Comparison of ENCODE assay signal across 9 cellular contexts in the genomic region with DNA sequence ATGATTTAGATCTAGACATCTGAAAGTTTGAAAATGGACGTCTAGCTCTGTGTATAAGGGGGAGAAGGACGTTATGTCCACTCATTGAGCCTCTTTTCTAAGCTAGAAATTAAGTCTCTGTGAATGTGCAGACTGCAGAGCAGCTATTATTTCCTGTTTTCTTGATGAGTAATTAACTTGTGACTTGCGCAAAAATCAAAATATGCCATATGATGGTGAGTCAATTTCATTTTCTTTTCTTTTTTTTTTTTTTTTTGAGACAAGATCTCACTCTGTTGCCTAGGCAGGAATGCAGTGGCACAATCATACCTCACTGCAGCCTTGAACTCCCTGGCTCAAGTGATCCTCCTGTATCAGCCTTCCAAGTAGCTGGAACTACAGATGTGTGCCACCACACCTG. TPM values are rescaled to one million over a fixed set of nuclear protein-coding genes. Genes with fewer than 3 reads are reported as not detected.
A peak's percentile ranks its signal among the peaks of the same experiment; 100 is the strongest.
DNase-seq lines count a peak whose midpoint lies in the region; ATAC-seq, FAIRE-seq and TF ChIP-seq lines count a peak whose summit lies in the region.
"Had no signal": no experiment of that assay in that cellular context is flagged by ENCODE, and none has a peak within 500 bp of the region (broad histone marks: within the 10 kb centered on the region; RNA-seq: fewer than 3 reads in every experiment).

No MANE protein-coding gene starts in this region.

- TF ChIP-seq CTCF in PC-3 (conservative IDR thresholded peaks at IDR 0.05; ENCODE audit: low read depth, low read length) = no peak
- TF ChIP-seq CTCF in epithelial cell of esophagus (IDR thresholded peaks at IDR 0.05; ENCODE audit: insufficient read depth, low read depth, low read length, missing control alignments) = no peak
- TF ChIP-seq CTCF in GM20000 (IDR thresholded peaks at IDR 0.05; ENCODE audit: extremely low read depth, missing control alignments) = no peak

- no peaks in the 10 kb centered on the region for H3K9me3 ChIP-seq in PC-3 (ENCODE audit: low read length)

- POLR2A ChIA-PET in PC-3 (lab: Charles Lee; ENCODE audit: unreplicated experiment) = interaction anchor here (0.7 kb wide), 1 partner anchor 14 kb away, joined by 14 read pairs; no protein-coding TSS in a partner anchor

- H3K4me1 ChIP-seq in PC-3 (ENCODE audit: insufficient read depth, low read length) = peaks cover 30% of the 10 kb centered on the region

- H3K4me3 ChIP-seq in PC-3 (ENCODE audit: low read length) (no peak overlapping the region), epithelial cell of esophagus (ENCODE audit: low read length) (no peak overlapping the region)

- no peaks in the 10 kb centered on the region for H3F3A ChIP-seq in PC-3 (ENCODE audit: low read length, unreplicated experiment)

- FAIRE-seq in RCC 7860 (lab: Jason Lieb, UNC) = no peak

- no peaks in the 10 kb centered on the region for H3K79me2 ChIP-seq in PC-3 (ENCODE audit: low read length)

- H2AFZ ChIP-seq in PC-3 (ENCODE audit: low read length) = no peak overlapping the region

- H3K4me2 ChIP-seq in PC-3 (ENCODE audit: low read length) = no peak overlapping the region

- BruUV-seq in PC-3 (replicated peaks; lab: Mats Ljungman, UMichigan) = no TSS peak

- H4K20me1 ChIP-seq in PC-3 (ENCODE audit: low read length) = no peaks in the 10 kb centered on the region

- H3K9me2 ChIP-seq in PC-3 (replicated peaks; ENCODE audit: low read length) = no peaks in the 10 kb centered on the region

- DNase-seq in EH (ENCODE audit: low read depth) = peak; percentile 88
- peak; percentile 51 for DNase-seq in PC-3
- peak; percentile 90 for DNase-seq in epithelial cell of esophagus (ENCODE audit: low read depth)
- peak; percentile 84 for DNase-seq in pulmonary artery endothelial cell (ENCODE audit: low read depth, low spot score)
- DNase-seq in RCC 7860 (ENCODE audit: low spot score) = no peak
- DNase-seq in GM20000 (ENCODE audit: low spot score) = no peak
- no peak for DNase-seq in Right ventricle myocardium inferior (ENCODE audit: missing footprints)

- H3K27ac ChIP-seq in PC-3 (ENCODE audit: low read length) = peak overlapping the region; percentile 45
- H3K27ac ChIP-seq: HL-60 had no signal

- no peaks in the 10 kb centered on the region for H3K27me3 ChIP-seq in PC-3 (ENCODE audit: low read length)

- intact Hi-C loops in PC-3 (cut with micrococcal nuclease) (no loop called here), Right ventricle myocardium inferior (cut with DNase I) (no loop called here)

- ATAC-seq in PC-3 (peak; percentile 51), Right ventricle myocardium inferior (no peak), HG03095 (IDR thresholded peaks at IDR 0.05; ENCODE audit: unreplicated experiment) (no peak)

- H3K9ac ChIP-seq in PC-3 (ENCODE audit: low read length) = no peak overlapping the region; the same call in 1 of the 2 replicates

- CTCF ChIA-PET in PC-3 (lab: Charles Lee) = interaction anchor here (0.7 kb wide), 1 partner anchor 15 kb away, joined by 7 read pairs; no protein-coding TSS in a partner anchor

- no peaks in the 10 kb centered on the region for H3K36me3 ChIP-seq in PC-3 (ENCODE audit: low read depth, low read length)

RNA-seq across cellular contexts. Expression of a gene that starts 14.1 kb away (rescaled TPM):
- total RNA-seq in PC-3 (2014; rRNA removed) (9.2 and 11.2 TPM in 2 replicates), pulmonary artery endothelial cell (22.4 and 33.2 TPM in 2 replicates), Right ventricle myocardium inferior (29.5 TPM)

RNA-seq across cellular contexts. Expression of a gene that starts 21.5 kb away (rescaled TPM):
- total RNA-seq in PC-3 (2014; rRNA removed) = 33.9 and 48.5 TPM in 2 replicates
- total RNA-seq in pulmonary artery endothelial cell = 439 and 505 TPM in 2 replicates
- 193 TPM for total RNA-seq in Right ventricle myocardium inferior

RNA-seq across cellular contexts. Expression of a gene that starts 53.6 kb away (rescaled TPM):
- total RNA-seq in PC-3 (2014; rRNA removed) (6.2 and 8.5 TPM in 2 replicates), pulmonary artery endothelial cell (72.0 and 106 TPM in 2 replicates), Right ventricle myocardium inferior (12.3 TPM)

Comparison
In these comparisons a context has a peak if more than half of its experiments do, and no peak if none do; other contexts are left out.
1. DNase-seq: peak in EH (single experiment), PC-3 (single experiment), epithelial cell of esophagus (single experiment) and pulmonary artery endothelial cell (single experiment); none in RCC 7860 (single experiment), GM20000 (single experiment) and Right ventricle myocardium inferior (single experiment).